ENCODE assay signal across 30 cellular contexts in genomic region chr12:12519599-12519998, GRCh38. TPM values are rescaled to one million over a fixed set of nuclear protein-coding genes. Genes with fewer than 3 reads are reported as not detected.
DNase-seq lines count a peak whose midpoint lies in the region; ATAC-seq and TF ChIP-seq lines count a peak whose summit lies in the region.
"Had no signal": no experiment of that assay in that cellular context is flagged by ENCODE, and none has a peak within 500 bp of the region (broad histone marks: within the 10 kb centered on the region; RNA-seq: fewer than 3 reads in every experiment).

No MANE protein-coding gene starts in this region.

- H3K4me3 ChIP-seq in stomach (no peak overlapping the region), lower leg skin (ENCODE audit: low read depth, poor library complexity, severe bottlenecking) (no peak overlapping the region)
- H3K4me3 ChIP-seq: ascending aorta, lower lobe of right lung, ovary, SK-N-MC, testis had no signal

- TF ChIP-seq POLR2A in stomach (IDR thresholded peaks at IDR 0.05): no peak
- TF ChIP-seq POLR2A in lower leg skin (IDR thresholded peaks at IDR 0.05): no peak

- WGBS in H9 (ENCODE audit: extremely low coverage, insufficient read length, low lambda C conversion rate): no CpG with 5 or more reads among the region's 3 CpGs
- WGBS in stomach, 5 donors: 37 to 53% (median 45%) methylated on average over 3 of the region's 3 CpGs
- 71 to 79% methylated on average over 3 of the region's 3 CpGs for WGBS in lower leg skin, 2 donors

- ATAC-seq in left colon (peak; percentile 10), left ventricle myocardium superior (no peak), GM21367 (IDR thresholded peaks at IDR 0.05; ENCODE audit: unreplicated experiment) (no peak), HG02623 (IDR thresholded peaks at IDR 0.05; ENCODE audit: unreplicated experiment) (no peak)
- ATAC-seq: natural killer cell; right cardiac atrium; stimulated activated naive B cell treated with anti-CD40 and anti-IgM and Interleukin-4, amounts not matched to agents 10 μg/mL and 1 μg/mL and 100 μg/mL, for 72 hours; T-helper 17 cell had no signal

- no peaks in the 10 kb centered on the region; the same call in 1 of the 2 replicates for H3K27me3 ChIP-seq in H9 (ENCODE audit: insufficient read depth, low read length)
- H3K27me3 ChIP-seq in stomach: no peaks in the 10 kb centered on the region
- H3K27me3 ChIP-seq: ascending aorta, ovary, testis had no signal

- no peak overlapping the region for H3K23ac ChIP-seq in H9 (ENCODE audit: insufficient read length, low read depth, low read length)

- no peaks in the 10 kb centered on the region for H3K79me1 ChIP-seq in H9 (ENCODE audit: insufficient read depth, low read depth, low read length, poor library complexity, severe bottlenecking)

- no peak overlapping the region for H2AFZ ChIP-seq in H9 (ENCODE audit: low read length)

- H3K27ac Mint-ChIP-seq in H9: peak overlapping the region in 2 of 3 experiments; percentile 71 to 95; a peak in 4 of 7 replicates
- H3K27ac Mint-ChIP-seq: activated CD4-positive, alpha-beta memory T cell treated with anti-CD3 and anti-CD28 coated beads, Interleukin-2, amount 10 ng/mL, durations not matched to agents 7 days and 5 days; activated naive CD8-positive, alpha-beta T cell; IgD-negative memory B cell; natural killer cell; stimulated activated naive B cell treated with anti-CD40 and anti-IgM and Interleukin-4, amounts not matched to agents 10 μg/mL and 1 μg/mL and 100 μg/mL, for 72 hours had no signal

- H3K4me1 Mint-ChIP-seq in H9: peaks cover 48 to 58% of the 10 kb centered on the region in 2 experiments
- H3K4me1 Mint-ChIP-seq: IgD-negative memory B cell; natural killer cell; stimulated activated naive B cell treated with anti-CD40 and anti-IgM and Interleukin-4, amounts not matched to agents 10 μg/mL and 1 μg/mL and 100 μg/mL, for 72 hours had no signal

- no peak for DNase-seq in H9
- DNase-seq in left colon: no peak
- no peak for DNase-seq in stomach
- DNase-seq in left ventricle myocardium superior: no peak
- no peak for DNase-seq in lower leg skin (ENCODE audit: low spot score in 2 of 2)
- DNase-seq: activated CD4-positive, alpha-beta memory T cell treated with anti-CD3 and anti-CD28 coated beads, Interleukin-2, amount 10 ng/mL, durations not matched to agents 7 days and 5 days; activated CD4-positive, alpha-beta T cell treated with anti-CD3 and anti-CD28 coated beads for 1 hour; activated CD8-positive, alpha-beta memory T cell treated with anti-CD3 and anti-CD28 coated beads, Interleukin-2, amount 50 U/mL, for 48 hours; central memory CD4-positive, alpha-beta T cell; DMS153; lower lobe of right lung; natural killer cell; NCI-H1092 treated with DMSO at 0.1 percent for 48 hours; NCI-H187 treated with DMSO at 0.1 percent for 48 hours; NCI-H2227 treated with DMSO at 0.1 percent for 48 hours; NCI-H774; OCI-M1; ovary; right cardiac atrium; stimulated activated CD4-positive, alpha-beta T cell treated with anti-CD3 and anti-CD28 coated beads, Interleukin-4, amount 100 ng/mL, for 4 hours; stimulated activated naive B cell treated with anti-CD40 and anti-IgM and Interleukin-4, amounts not matched to agents 10 μg/mL and 1 μg/mL and 100 μg/mL, for 72 hours; T-helper 17 cell; testis had no signal

- no peaks in the 10 kb centered on the region for H3K9me3 Mint-ChIP-seq in H9
- H3K9me3 Mint-ChIP-seq: activated CD4-positive, alpha-beta memory T cell treated with anti-CD3 and anti-CD28 coated beads, Interleukin-2, amount 10 ng/mL, durations not matched to agents 7 days and 5 days; IgD-negative memory B cell; natural killer cell; stimulated activated naive B cell treated with anti-CD40 and anti-IgM and Interleukin-4, amounts not matched to agents 10 μg/mL and 1 μg/mL and 100 μg/mL, for 72 hours had no signal

- peak overlapping the region; percentile 10 for H3K9ac ChIP-seq in H9 (ENCODE audit: extremely low read depth, insufficient read length, low read length)

- no peak overlapping the region for H3T11ph ChIP-seq in H9 (ENCODE audit: low read length)

- H3K4me3 Mint-ChIP-seq in H9: no peak overlapping the region
- H3K4me3 Mint-ChIP-seq: activated CD4-positive, alpha-beta memory T cell treated with anti-CD3 and anti-CD28 coated beads, Interleukin-2, amount 10 ng/mL, durations not matched to agents 7 days and 5 days; activated naive CD8-positive, alpha-beta T cell; IgD-negative memory B cell; natural killer cell; stimulated activated naive B cell treated with anti-CD40 and anti-IgM and Interleukin-4, amounts not matched to agents 10 μg/mL and 1 μg/mL and 100 μg/mL, for 72 hours; T-helper 17 cell had no signal

- H3K4ac ChIP-seq in H9 (ENCODE audit: low read depth, low read length): no peak overlapping the region

- H2BK15ac ChIP-seq in H9 (ENCODE audit: low read depth, low read length): no peak overlapping the region

- peaks cover 0 to 27% (median 23%) of the 10 kb centered on the region in 4 donors for H3K36me3 ChIP-seq in stomach
- H3K36me3 ChIP-seq: ovary had no signal

- peaks cover 7 to 47% (median 41%) of the 10 kb centered on the region in 3 experiments for H3K36me3 Mint-ChIP-seq in H9 (ENCODE audit: insufficient read depth in 1 of 3, low read depth in 3 of 3)
- H3K36me3 Mint-ChIP-seq: IgD-negative memory B cell; natural killer cell; stimulated activated naive B cell treated with anti-CD40 and anti-IgM and Interleukin-4, amounts not matched to agents 10 μg/mL and 1 μg/mL and 100 μg/mL, for 72 hours had no signal

- TF ChIP-seq CTCF in H9 (conservative IDR thresholded peaks at IDR 0.05): no peak
- TF ChIP-seq CTCF in stomach (IDR thresholded peaks at IDR 0.05): no peak
- TF ChIP-seq CTCF in lower leg skin (IDR thresholded peaks at IDR 0.05): no peak

- H2BK20ac ChIP-seq in H9 (ENCODE audit: low read depth, low read length, poor library complexity, severe bottlenecking): no peak overlapping the region

- H3K4me1 ChIP-seq in H9 (ENCODE audit: insufficient read depth, low read length) (peaks cover 10% of the 10 kb centered on the region; the same call in 1 of the 2 replicates), stomach (peaks cover 0 to 61% (median 25%) of the 10 kb centered on the region in 4 donors)
- H3K4me1 ChIP-seq: ascending aorta, testis had no signal

- no peak for TF ChIP-seq EP300 in stomach (IDR thresholded peaks at IDR 0.05)

- no peak overlapping the region for H3K56ac ChIP-seq in H9 (ENCODE audit: insufficient read length, low read depth, low read length)

- H3K27me3 Mint-ChIP-seq in H9 (ENCODE audit: low read depth): no peaks in the 10 kb centered on the region
- H3K27me3 Mint-ChIP-seq: activated CD4-positive, alpha-beta memory T cell treated with anti-CD3 and anti-CD28 coated beads, Interleukin-2, amount 10 ng/mL, durations not matched to agents 7 days and 5 days; activated naive CD8-positive, alpha-beta T cell; IgD-negative memory B cell; stimulated activated naive B cell treated with anti-CD40 and anti-IgM and Interleukin-4, amounts not matched to agents 10 μg/mL and 1 μg/mL and 100 μg/mL, for 72 hours; T-helper 17 cell had no signal

- no peak overlapping the region for H3K18ac ChIP-seq in H9 (ENCODE audit: insufficient read length, low read depth, low read length)

- H3K27ac ChIP-seq in H9 (ENCODE audit: insufficient read length, low read depth, low read length): no peak overlapping the region
- peak overlapping the region; percentile 47 for H3K27ac ChIP-seq in angular gyrus (ENCODE audit: low read depth, low read length)
- H3K27ac ChIP-seq in stomach: peak overlapping the region in 3 of 5 donors; percentile 39 to 70 (median 43)
- H3K27ac ChIP-seq: ascending aorta, lower lobe of right lung, ovary, SK-N-MC, testis had no signal

- H2BK120ac ChIP-seq in H9 (ENCODE audit: low read depth, low read length, poor library complexity, severe bottlenecking): no peak overlapping the region

- no peak overlapping the region for H4K5ac ChIP-seq in H9 (ENCODE audit: insufficient read length, low read depth, low read length)

- no peak overlapping the region for H4K91ac ChIP-seq in H9 (ENCODE audit: insufficient read length, low read depth, low read length)

- no peak overlapping the region for H3K4me2 ChIP-seq in H9 (ENCODE audit: insufficient read depth, insufficient read length, low read length)

- H2AK5ac ChIP-seq in H9 (ENCODE audit: insufficient read length, low read length): no peak overlapping the region

- no peak overlapping the region for H2BK5ac ChIP-seq in H9 (ENCODE audit: insufficient read length, low read length)

- intact Hi-C loops in left colon (cut with DNase I, micrococcal nuclease): no loop called here
- intact Hi-C loops in stomach (cut with DNase I; ENCODE audit: low total_unique reads): no loop called here
- intact Hi-C loops in left ventricle myocardium superior (cut with micrococcal nuclease): no loop called here
- intact Hi-C loops in lower leg skin (cut with DNase I; ENCODE audit: low total_unique reads): no loop called here

- H2BK12ac ChIP-seq in H9 (ENCODE audit: insufficient read length, low read depth, low read length): no peak overlapping the region

- H3K9me3 ChIP-seq in H9 (ENCODE audit: control insufficient read depth, low read depth, low read length) (no peaks in the 10 kb centered on the region), stomach (no peaks in the 10 kb centered on the region)
- H3K9me3 ChIP-seq: ascending aorta, lower lobe of right lung, ovary, testis had no signal

- no peak overlapping the region for H4K8ac ChIP-seq in H9 (replicated peaks; ENCODE audit: insufficient read length, low read depth, low read length)

- peaks cover 15% of the 10 kb centered on the region; the same call in 1 of the 2 replicates for H3K79me2 ChIP-seq in H9 (ENCODE audit: insufficient read depth, low read length)

- H3K14ac ChIP-seq in H9 (ENCODE audit: insufficient read depth, low read length): no peak overlapping the region

- no peaks in the 10 kb centered on the region for H4K20me1 ChIP-seq in H9 (ENCODE audit: control insufficient read depth, insufficient read depth, insufficient read length)

- no peaks in the 10 kb centered on the region for H3K23me2 ChIP-seq in H9 (ENCODE audit: insufficient read length, low read depth, low read length, poor library complexity, severe bottlenecking)

RNA-seq across cellular contexts. Expression of gene DUSP16, which starts 43.1 kb away (rescaled TPM):
- total RNA-seq in H9 (2021) (62.5 and 64.0 TPM in 2 replicates), left colon (10 to 100 TPM; 38.6 to 73.5 TPM), stomach (10 to 100 TPM; 11.3 to 34.8 (median 32.0) TPM), left ventricle myocardium superior (12.9 TPM), lower leg skin (10 to 100 TPM; 15.3 to 29.0 (median 25.0) TPM)
- 10 to 100 TPM in 2 of 3 donors, 1 to 10 TPM in 1; 4.9 to 16.0 (median 13.4) TPM for polyA plus RNA-seq in stomach
